In genomic region chr17:69084911-69085310, GRCh38 we compare ENCODE assay signal across 1 cellular context.
TF ChIP-seq lines count a peak whose summit lies in the region.

No MANE protein-coding gene starts in this region.

TF ChIP-seq in H1, 55 proteins besides CTCF, POLR2A, EP300 and RAD21 (continued from another document):
- TF ChIP-seq E2F6 (IDR thresholded peaks at IDR 0.05) (0 out of 2 replicates have a peak, but pooled peaks have one; percentile 20), CHD7 (IDR thresholded peaks at IDR 0.05; ENCODE audit: insufficient replicate concordance, low read length) (peak; percentile 47), SP2 (IDR thresholded peaks at IDR 0.05; ENCODE audit: low read length) (no peak), TBP (IDR thresholded peaks at IDR 0.05; ENCODE audit: low read depth, low read length) (peak; percentile 98), ATF2 (IDR thresholded peaks at IDR 0.05; ENCODE audit: low read length) (no peak), MAX (IDR thresholded peaks at IDR 0.05) (peak; percentile 75)
